ENCODE assay signal across 8 cellular contexts in genomic region chr19:5804516-5805464, GRCh38.
DNase-seq lines count a peak whose midpoint lies in the region; ATAC-seq and TF ChIP-seq lines count a peak whose summit lies in the region.

NRTN (plus strand) TSS chr19:5805067; CDS start chr19:5824166, 19,099 bp downstream.

- peak within 1 kb of the TSS; percentile 49 for H3K4me3 ChIP-seq in AG04449 (ENCODE audit: low read depth, low read length)
- H3K4me3 ChIP-seq in HUES48 (ENCODE audit: low read depth, low read length) = peak within 1 kb of the TSS; percentile 60
- H3K4me3 ChIP-seq in effector memory CD4-positive, alpha-beta T cell (ENCODE audit: insufficient read depth, low read depth, low read length, poor library complexity, severe bottlenecking) = peak within 1 kb of the TSS; percentile 11

- H3K36me3 Mint-ChIP-seq in nephron progenitor cell (ENCODE audit: low read depth) = no peaks in the 10 kb centered on the region

- H3K27ac Mint-ChIP-seq in nephron progenitor cell = no peak within 1 kb of the TSS

- TF ChIP-seq CTCF in AG04449 (IDR thresholded peaks at IDR 0.05; ENCODE audit: insufficient read depth, low read length, missing control alignments) = no peak
- no peak for TF ChIP-seq CTCF in nephron progenitor cell (IDR thresholded peaks at IDR 0.05)

- H3K4me3 Mint-ChIP-seq in nephron progenitor cell = peak within 1 kb of the TSS; percentile 77

- peaks cover 45% of the 10 kb centered on the region for H3K4me1 Mint-ChIP-seq in nephron progenitor cell

- ATAC-seq in HG02571 (IDR thresholded peaks at IDR 0.05; ENCODE audit: unreplicated experiment) (no peak), GM19463 (IDR thresholded peaks at IDR 0.05; ENCODE audit: unreplicated experiment) (no peak)

- H3K36me3 ChIP-seq in HUES48 (ENCODE audit: control insufficient read depth, insufficient read depth, low read length) = no peaks in the 10 kb centered on the region
- no peaks in the 10 kb centered on the region for H3K36me3 ChIP-seq in effector memory CD4-positive, alpha-beta T cell (ENCODE audit: control insufficient read depth, insufficient read depth, low read length)

- H3K27me3 Mint-ChIP-seq in nephron progenitor cell (ENCODE audit: low read depth, poor library complexity) = peaks cover 21% of the 10 kb centered on the region

- no peaks in the 10 kb centered on the region for H3K9me3 ChIP-seq in HUES48 (ENCODE audit: control insufficient read depth, insufficient read depth, low read length)
- H3K9me3 ChIP-seq in effector memory CD4-positive, alpha-beta T cell (ENCODE audit: control insufficient read depth, low read length) = no peaks in the 10 kb centered on the region

- H3K27me3 ChIP-seq in HUES48 (ENCODE audit: control insufficient read depth, insufficient read depth, low read length) = peaks cover 10% of the 10 kb centered on the region
- peaks cover 3% of the 10 kb centered on the region for H3K27me3 ChIP-seq in effector memory CD4-positive, alpha-beta T cell (replicated peaks; ENCODE audit: control insufficient read depth, insufficient read depth, low read length, poor library complexity, severe bottlenecking)

- DNase-seq in AG04449 (ENCODE audit: low read depth, low spot score) (no peak), nephron progenitor cell (peak; percentile 63), medulla oblongata (ENCODE audit: extremely low spot score) (no peak)
- peak; percentile 56 to 64 for DNase-seq in activated CD4-positive, alpha-beta T cell treated with anti-CD3 and anti-CD28 coated beads for 4 hours
- peak; percentile 26 to 36 (median 33) for DNase-seq in effector memory CD4-positive, alpha-beta T cell

- no peaks in the 10 kb centered on the region for H3K9me3 Mint-ChIP-seq in nephron progenitor cell

- peaks cover 3% of the 10 kb centered on the region; the same call in 1 of the 2 replicates for H3K4me1 ChIP-seq in HUES48 (ENCODE audit: control insufficient read depth, insufficient read depth, low read length)
- peaks cover 25% of the 10 kb centered on the region for H3K4me1 ChIP-seq in effector memory CD4-positive, alpha-beta T cell (ENCODE audit: control insufficient read depth, insufficient read depth, low read length, poor library complexity, severe bottlenecking)

- CTCF ChIA-PET in AG04449 (lab: Yijun Ruan, JAX) = interaction anchor here (0.6 to 2.7 kb wide), 69 partner anchors 9 to 414 kb away, joined by 3 to 100 read pairs (median 5); partner anchors contain the start of genes CATSPERD, DUS3L, FUT3 and FUT5

- no peak within 1 kb of the TSS for H3K9ac ChIP-seq in HUES48 (ENCODE audit: low read depth, low read length)

- POLR2A ChIA-PET in AG04449 (lab: Yijun Ruan, JAX) = interaction anchor here (1.2 kb wide), 1 partner anchor 99 kb away, joined by 10 read pairs; the partner anchor contains the start of gene NDUFA11

- no peak within 1 kb of the TSS for H3K27ac ChIP-seq in HUES48 (ENCODE audit: low read depth, low read length)
- H3K27ac ChIP-seq in effector memory CD4-positive, alpha-beta T cell (ENCODE audit: insufficient read depth, low read length, poor library complexity, severe bottlenecking) = peak within 1 kb of the TSS; percentile 11

Comparison
In these comparisons a context has a peak if more than half of its experiments do, and no peak if none do; other contexts are left out.
1. DNase-seq: peak in activated CD4-positive, alpha-beta T cell treated with anti-CD3 and anti-CD28 coated beads for 4 hours (2 of 2), effector memory CD4-positive, alpha-beta T cell (3 of 3) and nephron progenitor cell (single experiment); none in AG04449 (single experiment) and medulla oblongata (single experiment).
2. Peak in every context shown above with its lines, with median percentiles within 50 percentile points of each other: H3K4me3 ChIP-seq.